1 cellular context compared by ENCODE assay signal in genomic region chr5:150503977-150504620, GRCh38.
TF ChIP-seq lines count a peak whose summit lies in the region.

No MANE protein-coding gene starts in this region.

TF ChIP-seq in K562, 482 proteins besides CTCF, POLR2A, EP300 and RAD21 (continued from another document and continues in another):
- TF ChIP-seq, protein P1, sequence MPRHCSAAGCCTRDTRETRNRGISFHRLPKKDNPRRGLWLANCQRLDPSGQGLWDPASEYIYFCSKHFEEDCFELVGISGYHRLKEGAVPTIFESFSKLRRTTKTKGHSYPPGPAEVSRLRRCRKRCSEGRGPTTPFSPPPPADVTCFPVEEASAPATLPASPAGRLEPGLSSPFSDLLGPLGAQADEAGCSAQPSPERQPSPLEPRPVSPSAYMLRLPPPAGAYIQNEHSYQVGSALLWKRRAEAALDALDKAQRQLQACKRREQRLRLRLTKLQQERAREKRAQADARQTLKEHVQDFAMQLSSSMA (CRISPR knock-in tag; IDR thresholded peaks at IDR 0.05): no peak
- TF ChIP-seq ZNF780A (CRISPR knock-in tag; IDR thresholded peaks at IDR 0.05) (no peak), ZNF239 (CRISPR knock-in tag; IDR thresholded peaks at IDR 0.05) (no peak), RFX1 (IDR thresholded peaks at IDR 0.05) (no peak), CREB1 (IDR thresholded peaks at IDR 0.05) (no peak), CREB1 (CRISPR knock-in tag; IDR thresholded peaks at IDR 0.05) (no peak), TBP (optimal IDR thresholded peaks at IDR 0.05; ENCODE audit: low read depth, low read length) (no peak), RFX7 (CRISPR knock-in tag; IDR thresholded peaks at IDR 0.05) (no peak), CC2D1A (IDR thresholded peaks at IDR 0.05) (no peak), ZBTB17 (CRISPR knock-in tag; IDR thresholded peaks at IDR 0.05) (no peak), CXXC5 (CRISPR knock-in tag; IDR thresholded peaks at IDR 0.05) (0 out of 2 replicates have a peak, but pooled peaks have one; percentile 21), PURB (CRISPR knock-in tag; IDR thresholded peaks at IDR 0.05; ENCODE audit: low read depth) (no peak), TBL1XR1 (IDR thresholded peaks at IDR 0.05; ENCODE audit: low read length in 2 of 2) (peak in 1 of 2 experiments; percentile 67; a peak in 1 of 4 replicates), MCM5 (IDR thresholded peaks at IDR 0.05; ENCODE audit: low read depth) (no peak), TOE1 (IDR thresholded peaks at IDR 0.05; ENCODE audit: borderline replicate concordance) (no peak), TOE1 (CRISPR knock-in tag; IDR thresholded peaks at IDR 0.05; ENCODE audit: borderline replicate concordance, low read depth) (no peak), RBM22 (IDR thresholded peaks at IDR 0.05; ENCODE audit: low read depth, low read length, poor library complexity, severe bottlenecking) (no peak), NEUROD1 (IDR thresholded peaks at IDR 0.05; ENCODE audit: borderline replicate concordance, low read depth, low read length, partially characterized antibody) (no peak), RBM34 (IDR thresholded peaks at IDR 0.05; ENCODE audit: borderline replicate concordance, insufficient read depth, low read length) (no peak), SNRNP70 (optimal IDR thresholded peaks at IDR 0.05; ENCODE audit: low read depth, low read length) (no peak), RB1 (IDR thresholded peaks at IDR 0.05; ENCODE audit: low read depth) (no peak), ZHX1 (conservative IDR thresholded peaks at IDR 0.05; ENCODE audit: low read length) (no peak), RBFOX2 (IDR thresholded peaks at IDR 0.05; ENCODE audit: low read depth, low read length) (no peak), CEBPB (tag; IDR thresholded peaks at IDR 0.05) (no peak), ZNF592 (IDR thresholded peaks at IDR 0.05) (no peak), NFRKB (IDR thresholded peaks at IDR 0.05; ENCODE audit: low read depth) (no peak), PYGO2 (tag; IDR thresholded peaks at IDR 0.05) (no peak), ZKSCAN1 (IDR thresholded peaks at IDR 0.05; ENCODE audit: low read depth, low read length) (no peak), IRF1 (CRISPR knock-in tag; IDR thresholded peaks at IDR 0.05; ENCODE audit: borderline replicate concordance) (no peak), NFE2L1 (tag; IDR thresholded peaks at IDR 0.05; ENCODE audit: borderline replicate concordance, low read depth) (no peak), ZNF449 (CRISPR knock-in tag; IDR thresholded peaks at IDR 0.05) (no peak), SP1 (CRISPR knock-in tag; IDR thresholded peaks at IDR 0.05) (no peak), ARID1B (IDR thresholded peaks at IDR 0.05) (peak; percentile 71), EZH2 (IDR thresholded peaks at IDR 0.05; ENCODE audit: borderline replicate concordance, low read depth, low read length) (no peak), ZBTB26 (CRISPR knock-in tag; IDR thresholded peaks at IDR 0.05) (no peak), ZNF589 (CRISPR knock-in tag; IDR thresholded peaks at IDR 0.05; ENCODE audit: low read depth) (no peak), ZNF431 (CRISPR knock-in tag; IDR thresholded peaks at IDR 0.05) (no peak), KDM4B (IDR thresholded peaks at IDR 0.05; ENCODE audit: borderline replicate concordance in 2 of 2, low read depth in 1 of 2) (no peak), ZNF445 (CRISPR knock-in tag; IDR thresholded peaks at IDR 0.05; ENCODE audit: low read depth) (no peak), ZNF830 (CRISPR knock-in tag; IDR thresholded peaks at IDR 0.05) (no peak), TCF3 (CRISPR knock-in tag; IDR thresholded peaks at IDR 0.05) (peak; percentile 66), ASH1L (IDR thresholded peaks at IDR 0.05; ENCODE audit: borderline replicate concordance, low read depth, partially characterized antibody) (no peak), ILK (tag; IDR thresholded peaks at IDR 0.05; ENCODE audit: borderline replicate concordance, low read depth) (no peak), KLF10 (CRISPR knock-in tag; IDR thresholded peaks at IDR 0.05) (no peak), ZNF766 (CRISPR knock-in tag; conservative IDR thresholded peaks at IDR 0.05) (0 out of 2 replicates have a peak, but pooled peaks have one; percentile 12)
- TF ChIP-seq, protein P2, sequence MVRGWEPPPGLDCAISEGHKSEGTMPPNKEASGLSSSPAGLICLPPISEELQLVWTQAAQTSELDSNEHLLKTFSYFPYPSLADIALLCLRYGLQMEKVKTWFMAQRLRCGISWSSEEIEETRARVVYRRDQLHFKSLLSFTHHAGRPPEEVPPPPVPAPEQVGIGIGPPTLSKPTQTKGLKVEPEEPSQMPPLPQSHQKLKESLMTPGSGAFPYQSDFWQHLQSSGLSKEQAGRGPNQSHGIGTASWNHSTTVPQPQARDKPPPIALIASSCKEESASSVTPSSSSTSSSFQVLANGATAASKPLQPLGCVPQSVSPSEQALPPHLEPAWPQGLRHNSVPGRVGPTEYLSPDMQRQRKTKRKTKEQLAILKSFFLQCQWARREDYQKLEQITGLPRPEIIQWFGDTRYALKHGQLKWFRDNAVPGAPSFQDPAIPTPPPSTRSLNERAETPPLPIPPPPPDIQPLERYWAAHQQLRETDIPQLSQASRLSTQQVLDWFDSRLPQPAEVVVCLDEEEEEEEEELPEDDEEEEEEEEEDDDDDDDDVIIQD (CRISPR knock-in tag; IDR thresholded peaks at IDR 0.05): no peak
- TF ChIP-seq, protein P3, sequence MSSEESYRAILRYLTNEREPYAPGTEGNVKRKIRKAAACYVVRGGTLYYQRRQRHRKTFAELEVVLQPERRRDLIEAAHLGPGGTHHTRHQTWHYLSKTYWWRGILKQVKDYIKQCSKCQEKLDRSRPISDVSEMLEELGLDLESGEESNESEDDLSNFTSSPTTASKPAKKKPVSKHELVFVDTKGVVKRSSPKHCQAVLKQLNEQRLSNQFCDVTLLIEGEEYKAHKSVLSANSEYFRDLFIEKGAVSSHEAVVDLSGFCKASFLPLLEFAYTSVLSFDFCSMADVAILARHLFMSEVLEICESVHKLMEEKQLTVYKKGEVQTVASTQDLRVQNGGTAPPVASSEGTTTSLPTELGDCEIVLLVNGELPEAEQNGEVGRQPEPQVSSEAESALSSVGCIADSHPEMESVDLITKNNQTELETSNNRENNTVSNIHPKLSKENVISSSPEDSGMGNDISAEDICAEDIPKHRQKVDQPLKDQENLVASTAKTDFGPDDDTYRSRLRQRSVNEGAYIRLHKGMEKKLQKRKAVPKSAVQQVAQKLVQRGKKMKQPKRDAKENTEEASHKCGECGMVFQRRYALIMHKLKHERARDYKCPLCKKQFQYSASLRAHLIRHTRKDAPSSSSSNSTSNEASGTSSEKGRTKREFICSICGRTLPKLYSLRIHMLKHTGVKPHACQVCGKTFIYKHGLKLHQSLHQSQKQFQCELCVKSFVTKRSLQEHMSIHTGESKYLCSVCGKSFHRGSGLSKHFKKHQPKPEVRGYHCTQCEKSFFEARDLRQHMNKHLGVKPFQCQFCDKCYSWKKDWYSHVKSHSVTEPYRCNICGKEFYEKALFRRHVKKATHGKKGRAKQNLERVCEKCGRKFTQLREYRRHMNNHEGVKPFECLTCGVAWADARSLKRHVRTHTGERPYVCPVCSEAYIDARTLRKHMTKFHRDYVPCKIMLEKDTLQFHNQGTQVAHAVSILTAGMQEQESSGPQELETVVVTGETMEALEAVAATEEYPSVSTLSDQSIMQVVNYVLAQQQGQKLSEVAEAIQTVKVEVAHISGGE (CRISPR knock-in tag; IDR thresholded peaks at IDR 0.05): no peak
- TF ChIP-seq, protein P4, sequence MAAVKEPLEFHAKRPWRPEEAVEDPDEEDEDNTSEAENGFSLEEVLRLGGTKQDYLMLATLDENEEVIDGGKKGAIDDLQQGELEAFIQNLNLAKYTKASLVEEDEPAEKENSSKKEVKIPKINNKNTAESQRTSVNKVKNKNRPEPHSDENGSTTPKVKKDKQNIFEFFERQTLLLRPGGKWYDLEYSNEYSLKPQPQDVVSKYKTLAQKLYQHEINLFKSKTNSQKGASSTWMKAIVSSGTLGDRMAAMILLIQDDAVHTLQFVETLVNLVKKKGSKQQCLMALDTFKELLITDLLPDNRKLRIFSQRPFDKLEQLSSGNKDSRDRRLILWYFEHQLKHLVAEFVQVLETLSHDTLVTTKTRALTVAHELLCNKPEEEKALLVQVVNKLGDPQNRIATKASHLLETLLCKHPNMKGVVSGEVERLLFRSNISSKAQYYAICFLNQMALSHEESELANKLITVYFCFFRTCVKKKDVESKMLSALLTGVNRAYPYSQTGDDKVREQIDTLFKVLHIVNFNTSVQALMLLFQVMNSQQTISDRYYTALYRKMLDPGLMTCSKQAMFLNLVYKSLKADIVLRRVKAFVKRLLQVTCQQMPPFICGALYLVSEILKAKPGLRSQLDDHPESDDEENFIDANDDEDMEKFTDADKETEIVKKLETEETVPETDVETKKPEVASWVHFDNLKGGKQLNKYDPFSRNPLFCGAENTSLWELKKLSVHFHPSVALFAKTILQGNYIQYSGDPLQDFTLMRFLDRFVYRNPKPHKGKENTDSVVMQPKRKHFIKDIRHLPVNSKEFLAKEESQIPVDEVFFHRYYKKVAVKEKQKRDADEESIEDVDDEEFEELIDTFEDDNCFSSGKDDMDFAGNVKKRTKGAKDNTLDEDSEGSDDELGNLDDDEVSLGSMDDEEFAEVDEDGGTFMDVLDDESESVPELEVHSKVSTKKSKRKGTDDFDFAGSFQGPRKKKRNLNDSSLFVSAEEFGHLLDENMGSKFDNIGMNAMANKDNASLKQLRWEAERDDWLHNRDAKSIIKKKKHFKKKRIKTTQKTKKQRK (IDR thresholded peaks at IDR 0.05; ENCODE audit: borderline replicate concordance, low read depth, low read length): no peak
